In genomic region chr3:112640864-112641751, GRCh38 we compare ENCODE assay signal across 1 cellular context.
TF ChIP-seq lines count a peak whose summit lies in the region.

TSS of gene CCDC80 (minus strand) at chr3:112641143. CDS start at chr3:112639905, 1,238 bp downstream.

TF ChIP-seq in HepG2, 621 proteins besides CTCF, POLR2A, EP300 and RAD21 (continued from another document):
- TF ChIP-seq SNAPC4 (CRISPR knock-in tag; IDR thresholded peaks at IDR 0.05) (peak; percentile 60; the same call in 1 of the 2 replicates), ZFP90 (CRISPR knock-in tag; IDR thresholded peaks at IDR 0.05; ENCODE audit: borderline replicate concordance) (no peak)
TF ChIP-seq in HepG2: peak in this region for 1.
